ENCODE assay signal across 7 cellular contexts in genomic region chrX:13689519-13690211, GRCh38. TPM values are rescaled to one million over a fixed set of nuclear protein-coding genes. Genes with fewer than 3 reads are reported as not detected.
DNase-seq lines count a peak whose midpoint lies in the region; ATAC-seq and TF ChIP-seq lines count a peak whose summit lies in the region.

No MANE protein-coding gene starts in this region.

- WGBS in body of pancreas, 2 donors: 0% methylated on average over 25 to 26 of the region's 26 CpGs
- WGBS in thyroid gland, 2 donors: 1% methylated on average over 21 to 22 of the region's 26 CpGs

- H3K36me3 ChIP-seq in body of pancreas (replicated peaks in 1 of 2; ENCODE audit: insufficient read depth in 1 of 2, low read depth in 2 of 2): no peaks in the 10 kb centered on the region
- H3K36me3 ChIP-seq in left lung: no peaks in the 10 kb centered on the region
- no peaks in the 10 kb centered on the region for H3K36me3 ChIP-seq in thyroid gland

- TF ChIP-seq CTCF in LNCaP clone FGC (IDR thresholded peaks at IDR 0.05; ENCODE audit: control insufficient read depth, extremely low read depth, insufficient read depth) (no peak), body of pancreas (IDR thresholded peaks at IDR 0.05) (no peak), left lung (IDR thresholded peaks at IDR 0.05) (no peak), thyroid gland (IDR thresholded peaks at IDR 0.05) (no peak)

- H3K4me3 ChIP-seq in LNCaP clone FGC (ENCODE audit: low read depth, low read length) (peak overlapping the region; percentile 83), body of pancreas (peak overlapping the region; percentile 37 to 41), left lung (peak overlapping the region; percentile 46 to 60), thyroid gland (replicated peaks in 1 of 3) (peak overlapping the region; percentile 39 to 87 (median 81))

- H3K27ac ChIP-seq in body of pancreas (peak overlapping the region; percentile 83 to 99 (median 95)), left lung (peak overlapping the region; percentile 90 to 91), thyroid gland (peak overlapping the region; percentile 89 to 93 (median 90))

- H3K4me1 ChIP-seq in body of pancreas: peaks cover 35% of the 10 kb centered on the region
- H3K4me1 ChIP-seq in left lung: peaks cover 0 to 37% of the 10 kb centered on the region in 2 donors
- peaks cover 4 to 10% of the 10 kb centered on the region in 2 donors for H3K4me1 ChIP-seq in thyroid gland

- no peak for DNase-seq in LNCaP clone FGC (ENCODE audit: low read depth)
- DNase-seq in body of pancreas: no peak
- no peak for DNase-seq in left lung
- DNase-seq in thyroid gland: no peak
- DNase-seq in activated CD4-positive, CD25-positive, alpha-beta regulatory T cell treated with anti-CD3 and anti-CD28 coated beads, Interleukin-2, amount 50 U/mL, for 72 hours: no peak
- DNase-seq in activated CD4-positive, alpha-beta T cell treated with anti-CD3 and anti-CD28 coated beads for 1 hour: no peak

- ATAC-seq in GM18498 (IDR thresholded peaks at IDR 0.05; ENCODE audit: unreplicated experiment) (peak; percentile 10), body of pancreas (no peak), left lung (no peak)

- TF ChIP-seq POLR2A in body of pancreas (IDR thresholded peaks at IDR 0.05) (no peak), thyroid gland (IDR thresholded peaks at IDR 0.05) (no peak)

- intact Hi-C loops in body of pancreas (cut with DNase I): no loop called here
- intact Hi-C loops in left lung (cut with DNase I): no loop called here
- intact Hi-C loops in thyroid gland (cut with DNase I): no loop called here

- H3K27me3 ChIP-seq in body of pancreas (no peaks in the 10 kb centered on the region), left lung (peaks cover 0 to 10% of the 10 kb centered on the region in 2 donors), thyroid gland (no peaks in the 10 kb centered on the region)

- no peaks in the 10 kb centered on the region for H3K9me3 ChIP-seq in body of pancreas
- no peaks in the 10 kb centered on the region for H3K9me3 ChIP-seq in left lung
- H3K9me3 ChIP-seq in thyroid gland: no peaks in the 10 kb centered on the region

RNA-seq across cellular contexts. Expression of gene RAB9A, which starts 0.7 kb away (rescaled TPM):
- total RNA-seq in body of pancreas (10 to 100 TPM; 14.3 to 15.5 TPM), left lung (10 to 100 TPM; 30.4 to 32.4 TPM), thyroid gland (10 to 100 TPM; 29.5 to 47.0 (median 36.0) TPM)

RNA-seq across cellular contexts. Expression of gene TCEANC, which starts 36.7 kb away (rescaled TPM):
- total RNA-seq in body of pancreas: 1 to 10 TPM; 3.1 to 5.3 TPM
- total RNA-seq in left lung: 1 to 10 TPM; 3.1 to 3.5 TPM
- 1 to 10 TPM; 4.5 to 8.6 (median 6.4) TPM for total RNA-seq in thyroid gland

RNA-seq across cellular contexts. Expression of gene TRAPPC2, which starts 44.8 kb away (rescaled TPM):
- total RNA-seq in body of pancreas: 10 to 100 TPM; 14.5 to 28.5 TPM
- total RNA-seq in left lung: 10 to 100 TPM; 13.2 to 20.7 TPM
- 10 to 100 TPM; 18.9 to 27.7 (median 22.1) TPM for total RNA-seq in thyroid gland

RNA-seq across cellular contexts. Expression of gene OFD1, which starts 44.9 kb away (rescaled TPM):
- total RNA-seq in body of pancreas: 10 to 100 TPM; 27.5 to 36.6 TPM
- 10 to 100 TPM; 19.1 to 24.4 TPM for total RNA-seq in left lung
- total RNA-seq in thyroid gland: 10 to 100 TPM; 33.6 to 46.0 (median 43.5) TPM
